8 cellular contexts compared by ENCODE assay signal in the genomic region with DNA sequence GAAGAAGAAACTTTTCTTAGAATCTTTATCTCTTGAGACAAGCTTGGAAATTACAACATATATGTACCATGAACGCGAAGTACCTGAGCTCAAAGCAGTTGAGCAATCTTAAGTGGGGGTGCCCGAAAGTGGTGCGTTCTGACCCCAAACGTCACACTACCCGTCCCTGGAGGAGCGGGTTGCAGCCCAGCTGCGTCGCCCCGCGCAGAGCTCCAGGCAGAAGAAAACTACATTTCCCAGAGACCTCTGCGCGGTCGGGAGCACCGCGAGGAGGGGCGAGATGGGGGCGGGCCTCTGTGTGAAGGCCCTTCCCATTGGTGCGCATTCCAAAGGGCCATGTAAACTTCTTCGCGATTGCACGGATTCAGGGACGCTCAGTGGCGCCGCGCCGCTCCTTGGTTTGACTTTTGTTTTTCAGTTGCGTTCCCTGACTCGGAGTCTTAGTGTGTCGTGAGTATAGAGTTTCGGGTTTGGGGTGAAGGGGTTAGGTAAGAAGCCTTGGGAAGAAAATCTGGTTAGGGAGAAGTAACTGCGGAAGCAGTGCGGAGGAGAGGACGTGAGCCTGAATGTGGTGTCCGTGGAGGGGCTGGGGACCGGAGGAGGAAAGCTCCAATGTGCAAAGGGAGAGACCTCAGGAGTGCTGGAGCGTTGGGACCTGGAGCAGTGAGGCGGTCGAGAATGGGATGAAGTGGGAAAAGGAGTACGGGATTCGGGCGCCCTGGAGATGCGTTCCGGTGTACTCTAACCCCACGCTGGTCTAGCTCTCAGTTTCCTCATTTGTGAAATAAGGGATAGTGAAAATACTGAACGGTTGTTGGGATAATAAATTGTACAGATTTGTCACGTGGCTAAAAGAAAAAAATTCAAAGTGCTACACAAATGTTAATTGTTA. TPM values are rescaled to one million over a fixed set of nuclear protein-coding genes. Genes with fewer than 3 reads are reported as not detected.
A peak's percentile ranks its signal among the peaks of the same experiment; 100 is the strongest.
DNase-seq lines count a peak whose midpoint lies in the region; ATAC-seq and TF ChIP-seq lines count a peak whose summit lies in the region.

A gene (plus strand): TSS at position 410 of the 892 bp plus-strand sequence. CDS start 7,740 bp downstream, outside the sequence.

- ATAC-seq in HG03196 (IDR thresholded peaks at IDR 0.05; ENCODE audit: unreplicated experiment): peak; percentile 96

- no peaks in the 10 kb centered on the region for H3K9me3 ChIP-seq in WERI-Rb-1 (ENCODE audit: severe bottlenecking)

- peaks cover 7% of the 10 kb centered on the region for H3K36me3 ChIP-seq in WERI-Rb-1

- H3K27ac ChIP-seq in WERI-Rb-1: peak within 1 kb of the TSS; percentile 74
- peak within 1 kb of the TSS; percentile 53 to 72 for H3K27ac ChIP-seq in coronary artery

- DNase-seq in A172 (ENCODE audit: low spot score): peak; percentile 78
- DNase-seq in WERI-Rb-1: peak; percentile 90
- DNase-seq in coronary artery (ENCODE audit: low spot score): peak; percentile 94
- peak; percentile 91 to 98 for DNase-seq in lower leg skin (ENCODE audit: low spot score in 2 of 2)
- peak; percentile 84 to 86 (median 84) for DNase-seq in stimulated activated CD4-positive, alpha-beta T cell treated with anti-CD3 and anti-CD28 coated beads, TNF-alpha, amount 100 ng/mL, for 4 hours (ENCODE audit: low read depth in 3 of 3)
- no peak for DNase-seq in NCI-H345 (lab: John Stamatoyannopoulos, UW)

- peak within 1 kb of the TSS; percentile 97 for H3K4me3 ChIP-seq in WERI-Rb-1 (ENCODE audit: low read depth, low read length)
- H3K4me3 ChIP-seq in coronary artery: peak within 1 kb of the TSS; percentile 76
- H3K4me3 ChIP-seq in lower leg skin (ENCODE audit: low read depth, poor library complexity, severe bottlenecking): peak within 1 kb of the TSS; percentile 75

- TF ChIP-seq CTCF in WERI-Rb-1 (IDR thresholded peaks at IDR 0.05; ENCODE audit: low read depth, low read length) (peak; percentile 28; the same call in 1 of the 2 replicates), coronary artery (IDR thresholded peaks at IDR 0.05) (no peak), lower leg skin (IDR thresholded peaks at IDR 0.05) (no peak)

- in situ Hi-C loops in GM18951 (cut with MboI; ENCODE audit: low sequenced_read_pairs, unreplicated experiment): no loop called here

- no peaks in the 10 kb centered on the region for H3K27me3 ChIP-seq in WERI-Rb-1 (ENCODE audit: insufficient read depth, low read depth, severe bottlenecking)

- WGBS in lower leg skin, 2 donors: 0% methylated on average over 47 of the region's 47 CpGs

- TF ChIP-seq POLR2A in GM18951 (IDR thresholded peaks at IDR 0.05; ENCODE audit: extremely low read depth, insufficient read depth, insufficient read length) (peak; percentile 56), lower leg skin (IDR thresholded peaks at IDR 0.05) (no peak)

- intact Hi-C loops in lower leg skin (cut with DNase I; ENCODE audit: low total_unique reads): no loop called here

RNA-seq across cellular contexts. Expression of the gene that starts here (rescaled TPM):
- total RNA-seq in A172 (2014; rRNA removed; shearing (Covaris generic)): 12.4 and 14.5 TPM in 2 replicates
- 10 to 100 TPM in 1 of 4 donors, 1 to 10 TPM in 3; 3.4 to 18.3 (median 5.7) TPM for total RNA-seq in lower leg skin
